In genomic region chr2:33137331-33137730, GRCh38 we compare ENCODE assay signal across 27 cellular contexts.
DNase-seq lines count a peak whose midpoint lies in the region; ATAC-seq and TF ChIP-seq lines count a peak whose summit lies in the region.
"Had no signal": no experiment of that assay in that cellular context is flagged by ENCODE, and none has a peak within 500 bp of the region (broad histone marks: within the 10 kb centered on the region; RNA-seq: fewer than 3 reads in every experiment).

No MANE protein-coding gene starts in this region.

- H3K4me3 Mint-ChIP-seq in T-helper 17 cell: no peak overlapping the region
- H3K4me3 Mint-ChIP-seq: activated T-cell treated with anti-CD3 and anti-CD28 coated beads, Interleukin-2, amount 50 U/mL, for 24 hours; B cell; central memory CD8-positive, alpha-beta T cell; naive thymus-derived CD4-positive, alpha-beta T cell had no signal

- H3K4me1 ChIP-seq in SK-N-SH (ENCODE audit: control insufficient read depth in 1 of 2, insufficient read depth in 2 of 2, low read depth in 1 of 2, low read length in 1 of 2): peaks cover 0 to 9% of the 10 kb centered on the region in 2 experiments; a peak in 3 of 4 replicates
- H3K4me1 ChIP-seq in osteoblast (ENCODE audit: insufficient read depth, low read length): peaks cover 32% of the 10 kb centered on the region
- H3K4me1 ChIP-seq in vagina: peaks cover 60% of the 10 kb centered on the region

- H3K27ac ChIP-seq in SK-N-SH (ENCODE audit: low read depth in 2 of 2, low read length in 1 of 2) (peak overlapping the region; percentile 77 to 86), osteoblast (ENCODE audit: low read depth, low read length) (peak overlapping the region; percentile 96), vagina (peak overlapping the region; percentile 25)
- H3K27ac ChIP-seq: 22Rv1 had no signal

- H3K4me1 Mint-ChIP-seq in T-helper 17 cell: peaks cover 4% of the 10 kb centered on the region
- H3K4me1 Mint-ChIP-seq: B cell; central memory CD8-positive, alpha-beta T cell had no signal

- DNase-seq in SK-N-SH: no peak
- DNase-seq in choroid plexus epithelial cell (ENCODE audit: low read depth): no peak
- no peak for DNase-seq in osteoblast (ENCODE audit: insufficient read length, low spot score, missing footprints)
- DNase-seq in vagina (ENCODE audit: extremely low spot score in 2 of 2): no peak
- no peak for DNase-seq in activated CD4-positive, CD25-positive, alpha-beta regulatory T cell (lab: John Stamatoyannopoulos, UW)
- DNase-seq in T-helper 17 cell: no peak
- DNase-seq: activated CD4-positive, alpha-beta T cell treated with anti-CD3 and anti-CD28 coated beads for 1 hour; activated CD8-positive, alpha-beta memory T cell treated with anti-CD3 and anti-CD28 coated beads for 24 hours; activated naive CD4-positive, alpha-beta T cell treated with Interleukin-2 at 50 U/mL for 16 hours; activated T-cell treated with anti-CD3 and anti-CD28 coated beads, Interleukin-2, amount 50 U/mL, for 24 hours; amniotic stem cell; DMS79 treated with DMSO at 0.1 percent for 48 hours; effector CD8-positive, alpha-beta T cell; glutamatergic neuron; Karpas-422; mesendoderm; naive thymus-derived CD4-positive, alpha-beta T cell; NCI-H187 treated with DMSO at 0.1 percent for 48 hours; ovary; SHP77 had no signal

- no peaks in the 10 kb centered on the region for H3K9me2 ChIP-seq in SK-N-SH

- ATAC-seq in SK-N-SH treated with all-trans-retinoic acid at 6 μM for 48 hours (no peak), T-helper 17 cell (no peak), HG02610 (IDR thresholded peaks at IDR 0.05; ENCODE audit: unreplicated experiment) (no peak)
- ATAC-seq: esophagus mucosa; naive thymus-derived CD4-positive, alpha-beta T cell; sciatic nerve had no signal

- H2AFZ ChIP-seq in SK-N-SH (ENCODE audit: low read depth): no peak overlapping the region
- no peak overlapping the region for H2AFZ ChIP-seq in osteoblast (ENCODE audit: low read length)

- H3K36me3 Mint-ChIP-seq in T-helper 17 cell (ENCODE audit: low read depth): no peaks in the 10 kb centered on the region
- H3K36me3 Mint-ChIP-seq: naive thymus-derived CD4-positive, alpha-beta T cell had no signal

- H3K27me3 Mint-ChIP-seq in T-helper 17 cell: peaks cover 28% of the 10 kb centered on the region

- H4K20me1 ChIP-seq in SK-N-SH (ENCODE audit: insufficient read depth) (no peaks in the 10 kb centered on the region), osteoblast (ENCODE audit: insufficient read depth, low read length) (peaks cover 4% of the 10 kb centered on the region)

- CTCF ChIA-PET in SK-N-SH (lab: Yijun Ruan, JAX): no interaction called here

- intact Hi-C loops in vagina (cut with DNase I): loop anchor here (10.0 kb wide), 1 partner anchor 137 kb away; no protein-coding TSS in a partner anchor

- H3F3A ChIP-seq in SK-N-SH (replicated peaks; ENCODE audit: insufficient read depth): peaks cover 39% of the 10 kb centered on the region

- TF ChIP-seq RAD21 in SK-N-SH (IDR thresholded peaks at IDR 0.05; ENCODE audit: low read length): no peak

- peak overlapping the region; percentile 74 for H3K4me2 ChIP-seq in SK-N-SH
- peak overlapping the region; percentile 75 for H3K4me2 ChIP-seq in osteoblast (ENCODE audit: insufficient read depth, low read length)

- POLR2A ChIA-PET in SK-N-SH (lab: Yijun Ruan, JAX): no interaction called here

- H3K36me3 ChIP-seq in SK-N-SH (replicated peaks in 1 of 2; ENCODE audit: control insufficient read depth in 1 of 2, insufficient read depth in 2 of 2, low read length in 1 of 2): peaks cover 0 to 24% of the 10 kb centered on the region in 2 experiments
- peaks cover 19% of the 10 kb centered on the region for H3K36me3 ChIP-seq in osteoblast (ENCODE audit: insufficient read depth, low read length)
- H3K36me3 ChIP-seq in vagina: no peaks in the 10 kb centered on the region
- H3K36me3 ChIP-seq: ovary had no signal

- no peak for TF ChIP-seq POLR2A in vagina (IDR thresholded peaks at IDR 0.05)

- H3K9me3 ChIP-seq in SK-N-SH (no peaks in the 10 kb centered on the region), osteoblast (ENCODE audit: low read depth, low read length) (no peaks in the 10 kb centered on the region), vagina (no peaks in the 10 kb centered on the region), T-helper 17 cell (ENCODE audit: control insufficient read depth, low read length, poor library complexity, severe bottlenecking) (no peaks in the 10 kb centered on the region)
- H3K9me3 ChIP-seq: ovary had no signal

- H3K9ac ChIP-seq in SK-N-SH: peak overlapping the region; percentile 77

- H3K79me2 ChIP-seq in SK-N-SH (ENCODE audit: insufficient read depth): peaks cover 81% of the 10 kb centered on the region
- H3K79me2 ChIP-seq in osteoblast (ENCODE audit: insufficient read depth, low read length): peaks cover 61% of the 10 kb centered on the region

- H3K27ac Mint-ChIP-seq in T-helper 17 cell: no peak overlapping the region
- H3K27ac Mint-ChIP-seq: activated T-cell treated with anti-CD3 and anti-CD28 coated beads, Interleukin-2, amount 50 U/mL, for 24 hours; B cell; naive thymus-derived CD4-positive, alpha-beta T cell had no signal

- H3K27me3 ChIP-seq in SK-N-SH (ENCODE audit: insufficient read depth) (no peaks in the 10 kb centered on the region), osteoblast (ENCODE audit: insufficient read depth, low read length) (no peaks in the 10 kb centered on the region), vagina (no peaks in the 10 kb centered on the region)
- H3K27me3 ChIP-seq: ovary had no signal

- H3K4me3 ChIP-seq in SK-N-SH (ENCODE audit: low read depth in 2 of 2, low read length in 1 of 2) (peak overlapping the region; percentile 68 to 72; a peak in 3 of 4 replicates), choroid plexus epithelial cell (ENCODE audit: low read depth, low read length) (peak overlapping the region; percentile 70), osteoblast (ENCODE audit: insufficient read depth, low read length) (peak overlapping the region; percentile 78), vagina (peak overlapping the region in 1 of 2 donors; percentile 48)
- H3K4me3 ChIP-seq: ovary had no signal

- no peak for TF ChIP-seq EP300 in SK-N-SH (IDR thresholded peaks at IDR 0.05; ENCODE audit: borderline replicate concordance in 1 of 2, low read depth in 1 of 2, low read length in 1 of 2)

- 58% methylated on average over 1 of the region's 1 CpG for whole genome bisulfite sequencing in SK-N-SH (ENCODE audit: low lambda C conversion rate)

- no peak for TF ChIP-seq CTCF in SK-N-SH (IDR thresholded peaks at IDR 0.05)
- no peak for TF ChIP-seq CTCF in choroid plexus epithelial cell (conservative IDR thresholded peaks at IDR 0.05; ENCODE audit: low read depth, low read length)
- TF ChIP-seq CTCF in osteoblast (IDR thresholded peaks at IDR 0.05; ENCODE audit: extremely low read depth, low read depth, low read length): no peak
- TF ChIP-seq CTCF in vagina (IDR thresholded peaks at IDR 0.05): no peak

TF ChIP-seq in SK-N-SH, 30 proteins besides CTCF, POLR2A, EP300 and RAD21 (continues in another document):
- TF ChIP-seq GATA2 (CRISPR knock-in tag; IDR thresholded peaks at IDR 0.05) (no peak), TAF1 (IDR thresholded peaks at IDR 0.05; ENCODE audit: borderline replicate concordance, low read depth, low read length) (no peak), NFIC (IDR thresholded peaks at IDR 0.05; ENCODE audit: borderline replicate concordance) (no peak), TEAD4 (IDR thresholded peaks at IDR 0.05; ENCODE audit: borderline replicate concordance, insufficient read depth) (no peak), SMC3 (IDR thresholded peaks at IDR 0.05; ENCODE audit: low read depth, low read length) (no peak), EZH2phosphoT487 (IDR thresholded peaks at IDR 0.05; ENCODE audit: borderline replicate concordance, low read depth) (no peak), RCOR1 (IDR thresholded peaks at IDR 0.05; ENCODE audit: low read length) (no peak), FOXJ3 (CRISPR knock-in tag; IDR thresholded peaks at IDR 0.05) (no peak), GABPA (IDR thresholded peaks at IDR 0.05; ENCODE audit: low read depth) (no peak), POLR2AphosphoS5 (IDR thresholded peaks at IDR 0.05; ENCODE audit: low read depth, low read length) (no peak), TCF12 (IDR thresholded peaks at IDR 0.05) (no peak)
- TF ChIP-seq, protein P1, sequence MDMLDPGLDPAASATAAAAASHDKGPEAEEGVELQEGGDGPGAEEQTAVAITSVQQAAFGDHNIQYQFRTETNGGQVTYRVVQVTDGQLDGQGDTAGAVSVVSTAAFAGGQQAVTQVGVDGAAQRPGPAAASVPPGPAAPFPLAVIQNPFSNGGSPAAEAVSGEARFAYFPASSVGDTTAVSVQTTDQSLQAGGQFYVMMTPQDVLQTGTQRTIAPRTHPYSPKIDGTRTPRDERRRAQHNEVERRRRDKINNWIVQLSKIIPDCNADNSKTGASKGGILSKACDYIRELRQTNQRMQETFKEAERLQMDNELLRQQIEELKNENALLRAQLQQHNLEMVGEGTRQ (IDR thresholded peaks at IDR 0.05; ENCODE audit: borderline replicate concordance, low read depth, low read length): no peak

TF ChIP-seq in SK-N-SH treated with all-trans-retinoic acid at 6 μM for 48 hours, 23 proteins besides CTCF, POLR2A, EP300 and RAD21:
- TF ChIP-seq TCF4 (CRISPR knock-in tag; IDR thresholded peaks at IDR 0.05; ENCODE audit: borderline replicate concordance): no peak

Comparison
In these comparisons a context has a peak if more than half of its experiments do, and no peak if none do; other contexts are left out.
1. H3K27ac ChIP-seq: peak in every context shown above with its lines; median percentile 96 in osteoblast; 82 in SK-N-SH; 25 in vagina.